1 cellular context compared by ENCODE assay signal in the genomic region with DNA sequence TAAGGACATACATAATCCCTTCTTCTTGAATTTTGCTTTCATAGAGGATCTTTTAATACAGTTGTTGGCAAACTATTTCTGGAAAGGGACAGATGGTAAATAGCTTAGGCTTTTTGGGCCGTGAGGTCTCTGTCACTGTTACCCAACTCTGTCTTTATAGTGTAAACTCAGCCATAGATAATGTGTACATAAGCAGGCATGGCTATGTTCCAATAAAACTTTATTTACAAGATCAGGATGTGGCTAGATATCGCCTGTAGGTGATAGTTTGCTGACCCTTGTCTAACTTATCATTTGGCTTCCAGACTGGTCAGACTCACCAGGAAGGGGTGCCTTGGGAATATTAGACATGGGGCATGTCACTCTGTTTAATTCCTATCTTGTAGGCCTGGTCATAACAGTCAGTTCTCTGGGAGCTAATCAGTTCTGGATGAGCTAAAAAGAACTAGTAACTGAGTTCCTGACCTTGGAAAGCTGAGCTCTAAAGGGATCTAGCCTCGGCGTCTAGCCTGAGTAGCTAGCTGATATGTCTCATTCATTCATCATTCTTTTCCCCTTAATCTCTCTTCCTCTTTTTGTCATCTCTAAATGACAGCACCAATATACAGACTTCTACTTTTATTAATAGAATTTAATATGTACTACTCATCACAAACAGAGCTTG.
TF ChIP-seq lines count a peak whose summit lies in the region.

No MANE protein-coding gene starts in this region.

TF ChIP-seq in K562, 482 proteins besides CTCF, POLR2A, EP300 and RAD21 (continued from another document and continues in another):
- TF ChIP-seq, protein P1, sequence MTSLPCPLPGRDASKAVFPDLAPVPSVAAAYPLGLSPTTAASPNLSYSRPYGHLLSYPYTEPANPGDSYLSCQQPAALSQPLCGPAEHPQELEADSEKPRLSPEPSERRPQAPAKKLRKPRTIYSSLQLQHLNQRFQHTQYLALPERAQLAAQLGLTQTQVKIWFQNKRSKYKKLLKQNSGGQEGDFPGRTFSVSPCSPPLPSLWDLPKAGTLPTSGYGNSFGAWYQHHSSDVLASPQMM (CRISPR knock-in tag; IDR thresholded peaks at IDR 0.05), result no peak
- TF ChIP-seq SRSF3 (IDR thresholded peaks at IDR 0.05; ENCODE audit: insufficient read depth, low read length) (no peak), CHCHD3 (CRISPR knock-in tag; IDR thresholded peaks at IDR 0.05) (no peak), EWSR1 (IDR thresholded peaks at IDR 0.05; ENCODE audit: borderline replicate concordance, low read depth, partially characterized antibody) (no peak), RBM34 (IDR thresholded peaks at IDR 0.05; ENCODE audit: borderline replicate concordance, insufficient read depth, low read length) (no peak), TSC22D4 (tag; IDR thresholded peaks at IDR 0.05) (no peak), SMARCB1 (IDR thresholded peaks at IDR 0.05; ENCODE audit: insufficient read length, low read depth) (no peak), ZKSCAN3 (CRISPR knock-in tag; IDR thresholded peaks at IDR 0.05) (peak; percentile 55; the same call in 1 of the 2 replicates), JUND (IDR thresholded peaks at IDR 0.05; ENCODE audit: borderline replicate concordance, low read depth, low read length) (no peak), JUND (tag; IDR thresholded peaks at IDR 0.05; ENCODE audit: borderline replicate concordance, low read depth, low read length) (no peak; the same call in 2 of the 3 replicates), MAFG (tag; conservative IDR thresholded peaks at IDR 0.05) (no peak), ZSCAN32 (CRISPR knock-in tag; IDR thresholded peaks at IDR 0.05) (no peak), WHSC1 (IDR thresholded peaks at IDR 0.05; ENCODE audit: low read length) (no peak), TAF7 (tag; IDR thresholded peaks at IDR 0.05) (no peak), PHF8 (IDR thresholded peaks at IDR 0.05; ENCODE audit: borderline replicate concordance, low read length) (no peak), ESRRA (IDR thresholded peaks at IDR 0.05; ENCODE audit: borderline replicate concordance, low read depth) (peak; percentile 48; the same call in 1 of the 2 replicates), MYBL2 (IDR thresholded peaks at IDR 0.05; ENCODE audit: low read depth) (no peak), MYBL2 (CRISPR knock-in tag; IDR thresholded peaks at IDR 0.05; ENCODE audit: borderline replicate concordance) (no peak), DDX20 (tag; IDR thresholded peaks at IDR 0.05; ENCODE audit: low read depth) (no peak), TRIM28 (IDR thresholded peaks at IDR 0.05) (0 out of 2 replicates have a peak, but pooled peaks have one; percentile 16), CXXC5 (CRISPR knock-in tag; IDR thresholded peaks at IDR 0.05) (0 out of 2 replicates have a peak, but pooled peaks have one; percentile 25), CEBPG (CRISPR knock-in tag; IDR thresholded peaks at IDR 0.05) (no peak), CEBPG (tag; conservative IDR thresholded peaks at IDR 0.05 in 1 of 2, IDR thresholded peaks at IDR 0.05 in 1 of 2) (0 out of 4 replicates have a peak, but pooled peaks of 1 of the 2 experiments have one; percentile 10), MCM5 (IDR thresholded peaks at IDR 0.05; ENCODE audit: low read depth) (no peak), SPI1 (IDR thresholded peaks at IDR 0.05; ENCODE audit: borderline replicate concordance, low read depth, low read length) (peak; percentile 79), HNRNPLL (IDR thresholded peaks at IDR 0.05; ENCODE audit: low read depth, low read length, poor library complexity, severe bottlenecking) (no peak), KLF10 (CRISPR knock-in tag; IDR thresholded peaks at IDR 0.05) (no peak), ZC3H8 (IDR thresholded peaks at IDR 0.05) (no peak), POLR2B (IDR thresholded peaks at IDR 0.05; ENCODE audit: low read depth, partially characterized antibody) (no peak), CHD1 (IDR thresholded peaks at IDR 0.05; ENCODE audit: low read length) (no peak), ARID2 (IDR thresholded peaks at IDR 0.05) (no peak)
- TF ChIP-seq, protein P2, sequence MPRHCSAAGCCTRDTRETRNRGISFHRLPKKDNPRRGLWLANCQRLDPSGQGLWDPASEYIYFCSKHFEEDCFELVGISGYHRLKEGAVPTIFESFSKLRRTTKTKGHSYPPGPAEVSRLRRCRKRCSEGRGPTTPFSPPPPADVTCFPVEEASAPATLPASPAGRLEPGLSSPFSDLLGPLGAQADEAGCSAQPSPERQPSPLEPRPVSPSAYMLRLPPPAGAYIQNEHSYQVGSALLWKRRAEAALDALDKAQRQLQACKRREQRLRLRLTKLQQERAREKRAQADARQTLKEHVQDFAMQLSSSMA (CRISPR knock-in tag; IDR thresholded peaks at IDR 0.05), result no peak
- TF ChIP-seq, protein P3, sequence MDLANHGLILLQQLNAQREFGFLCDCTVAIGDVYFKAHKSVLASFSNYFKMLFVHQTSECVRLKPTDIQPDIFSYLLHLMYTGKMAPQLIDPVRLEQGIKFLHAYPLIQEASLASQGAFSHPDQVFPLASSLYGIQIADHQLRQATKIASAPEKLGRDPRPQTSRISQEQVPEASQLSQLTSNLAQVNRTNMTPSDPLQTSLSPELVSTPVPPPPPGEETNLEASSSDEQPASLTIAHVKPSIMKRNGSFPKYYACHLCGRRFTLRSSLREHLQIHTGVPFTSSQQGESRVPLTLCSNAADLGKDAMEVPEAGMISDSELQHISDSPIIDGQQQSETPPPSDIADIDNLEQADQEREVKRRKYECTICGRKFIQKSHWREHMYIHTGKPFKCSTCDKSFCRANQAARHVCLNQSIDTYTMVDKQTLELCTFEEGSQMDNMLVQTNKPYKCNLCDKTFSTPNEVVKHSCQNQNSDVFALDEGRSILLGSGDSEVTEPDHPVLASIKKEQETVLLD (IDR thresholded peaks at IDR 0.05), result no peak
- TF ChIP-seq, protein P4, sequence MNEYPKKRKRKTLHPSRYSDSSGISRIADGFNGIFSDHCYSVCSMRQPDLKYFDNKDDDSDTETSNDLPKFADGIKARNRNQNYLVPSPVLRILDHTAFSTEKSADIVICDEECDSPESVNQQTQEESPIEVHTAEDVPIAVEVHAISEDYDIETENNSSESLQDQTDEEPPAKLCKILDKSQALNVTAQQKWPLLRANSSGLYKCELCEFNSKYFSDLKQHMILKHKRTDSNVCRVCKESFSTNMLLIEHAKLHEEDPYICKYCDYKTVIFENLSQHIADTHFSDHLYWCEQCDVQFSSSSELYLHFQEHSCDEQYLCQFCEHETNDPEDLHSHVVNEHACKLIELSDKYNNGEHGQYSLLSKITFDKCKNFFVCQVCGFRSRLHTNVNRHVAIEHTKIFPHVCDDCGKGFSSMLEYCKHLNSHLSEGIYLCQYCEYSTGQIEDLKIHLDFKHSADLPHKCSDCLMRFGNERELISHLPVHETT (CRISPR knock-in tag; conservative IDR thresholded peaks at IDR 0.05 in 1 of 2, IDR thresholded peaks at IDR 0.05 in 1 of 2), result no peak
- TF ChIP-seq, protein P5, sequence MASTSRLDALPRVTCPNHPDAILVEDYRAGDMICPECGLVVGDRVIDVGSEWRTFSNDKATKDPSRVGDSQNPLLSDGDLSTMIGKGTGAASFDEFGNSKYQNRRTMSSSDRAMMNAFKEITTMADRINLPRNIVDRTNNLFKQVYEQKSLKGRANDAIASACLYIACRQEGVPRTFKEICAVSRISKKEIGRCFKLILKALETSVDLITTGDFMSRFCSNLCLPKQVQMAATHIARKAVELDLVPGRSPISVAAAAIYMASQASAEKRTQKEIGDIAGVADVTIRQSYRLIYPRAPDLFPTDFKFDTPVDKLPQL (IDR thresholded peaks at IDR 0.05; ENCODE audit: extremely low read depth, insufficient read length), result no peak
- TF ChIP-seq, protein P6, sequence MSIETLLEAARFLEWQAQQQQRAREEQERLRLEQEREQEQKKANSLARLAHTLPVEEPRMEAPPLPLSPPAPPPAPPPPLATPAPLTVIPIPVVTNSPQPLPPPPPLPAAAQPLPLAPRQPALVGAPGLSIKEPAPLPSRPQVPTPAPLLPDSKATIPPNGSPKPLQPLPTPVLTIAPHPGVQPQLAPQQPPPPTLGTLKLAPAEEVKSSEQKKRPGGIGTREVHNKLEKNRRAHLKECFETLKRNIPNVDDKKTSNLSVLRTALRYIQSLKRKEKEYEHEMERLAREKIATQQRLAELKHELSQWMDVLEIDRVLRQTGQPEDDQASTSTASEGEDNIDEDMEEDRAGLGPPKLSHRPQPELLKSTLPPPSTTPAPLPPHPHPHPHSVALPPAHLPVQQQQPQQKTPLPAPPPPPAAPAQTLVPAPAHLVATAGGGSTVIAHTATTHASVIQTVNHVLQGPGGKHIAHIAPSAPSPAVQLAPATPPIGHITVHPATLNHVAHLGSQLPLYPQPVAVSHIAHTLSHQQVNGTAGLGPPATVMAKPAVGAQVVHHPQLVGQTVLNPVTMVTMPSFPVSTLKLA (conservative IDR thresholded peaks at IDR 0.05), result peak in 1 of 2 experiments; percentile 27; a peak in 1 of 4 replicates
- TF ChIP-seq, protein P7, sequence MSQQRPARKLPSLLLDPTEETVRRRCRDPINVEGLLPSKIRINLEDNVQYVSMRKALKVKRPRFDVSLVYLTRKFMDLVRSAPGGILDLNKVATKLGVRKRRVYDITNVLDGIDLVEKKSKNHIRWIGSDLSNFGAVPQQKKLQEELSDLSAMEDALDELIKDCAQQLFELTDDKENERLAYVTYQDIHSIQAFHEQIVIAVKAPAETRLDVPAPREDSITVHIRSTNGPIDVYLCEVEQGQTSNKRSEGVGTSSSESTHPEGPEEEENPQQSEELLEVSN (IDR thresholded peaks at IDR 0.05; ENCODE audit: borderline replicate concordance in 1 of 2, extremely low read depth in 1 of 2, insufficient read depth in 1 of 2, insufficient read length in 1 of 2, low read depth in 1 of 2, low read length in 1 of 2, poor library complexity in 1 of 2, severe bottlenecking in 1 of 2), result no peak
- TF ChIP-seq, protein P8, sequence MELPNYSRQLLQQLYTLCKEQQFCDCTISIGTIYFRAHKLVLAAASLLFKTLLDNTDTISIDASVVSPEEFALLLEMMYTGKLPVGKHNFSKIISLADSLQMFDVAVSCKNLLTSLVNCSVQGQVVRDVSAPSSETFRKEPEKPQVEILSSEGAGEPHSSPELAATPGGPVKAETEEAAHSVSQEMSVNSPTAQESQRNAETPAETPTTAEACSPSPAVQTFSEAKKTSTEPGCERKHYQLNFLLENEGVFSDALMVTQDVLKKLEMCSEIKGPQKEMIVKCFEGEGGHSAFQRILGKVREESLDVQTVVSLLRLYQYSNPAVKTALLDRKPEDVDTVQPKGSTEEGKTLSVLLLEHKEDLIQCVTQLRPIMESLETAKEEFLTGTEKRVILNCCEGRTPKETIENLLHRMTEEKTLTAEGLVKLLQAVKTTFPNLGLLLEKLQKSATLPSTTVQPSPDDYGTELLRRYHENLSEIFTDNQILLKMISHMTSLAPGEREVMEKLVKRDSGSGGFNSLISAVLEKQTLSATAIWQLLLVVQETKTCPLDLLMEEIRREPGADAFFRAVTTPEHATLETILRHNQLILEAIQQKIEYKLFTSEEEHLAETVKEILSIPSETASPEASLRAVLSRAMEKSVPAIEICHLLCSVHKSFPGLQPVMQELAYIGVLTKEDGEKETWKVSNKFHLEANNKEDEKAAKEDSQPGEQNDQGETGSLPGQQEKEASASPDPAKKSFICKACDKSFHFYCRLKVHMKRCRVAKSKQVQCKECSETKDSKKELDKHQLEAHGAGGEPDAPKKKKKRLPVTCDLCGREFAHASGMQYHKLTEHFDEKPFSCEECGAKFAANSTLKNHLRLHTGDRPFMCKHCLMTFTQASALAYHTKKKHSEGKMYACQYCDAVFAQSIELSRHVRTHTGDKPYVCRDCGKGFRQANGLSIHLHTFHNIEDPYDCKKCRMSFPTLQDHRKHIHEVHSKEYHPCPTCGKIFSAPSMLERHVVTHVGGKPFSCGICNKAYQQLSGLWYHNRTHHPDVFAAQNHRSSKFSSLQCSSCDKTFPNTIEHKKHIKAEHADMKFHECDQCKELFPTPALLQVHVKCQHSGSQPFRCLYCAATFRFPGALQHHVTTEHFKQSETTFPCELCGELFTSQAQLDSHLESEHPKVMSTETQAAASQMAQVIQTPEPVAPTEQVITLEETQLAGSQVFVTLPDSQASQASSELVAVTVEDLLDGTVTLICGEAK (IDR thresholded peaks at IDR 0.05), result peak; percentile 99
- TF ChIP-seq, protein P8 (CRISPR knock-in tag; IDR thresholded peaks at IDR 0.05), result peak; percentile 98
- TF ChIP-seq, protein P9, sequence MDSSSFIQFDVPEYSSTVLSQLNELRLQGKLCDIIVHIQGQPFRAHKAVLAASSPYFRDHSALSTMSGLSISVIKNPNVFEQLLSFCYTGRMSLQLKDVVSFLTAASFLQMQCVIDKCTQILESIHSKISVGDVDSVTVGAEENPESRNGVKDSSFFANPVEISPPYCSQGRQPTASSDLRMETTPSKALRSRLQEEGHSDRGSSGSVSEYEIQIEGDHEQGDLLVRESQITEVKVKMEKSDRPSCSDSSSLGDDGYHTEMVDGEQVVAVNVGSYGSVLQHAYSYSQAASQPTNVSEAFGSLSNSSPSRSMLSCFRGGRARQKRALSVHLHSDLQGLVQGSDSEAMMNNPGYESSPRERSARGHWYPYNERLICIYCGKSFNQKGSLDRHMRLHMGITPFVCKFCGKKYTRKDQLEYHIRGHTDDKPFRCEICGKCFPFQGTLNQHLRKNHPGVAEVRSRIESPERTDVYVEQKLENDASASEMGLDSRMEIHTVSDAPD (CRISPR knock-in tag; IDR thresholded peaks at IDR 0.05), result no peak
